11 cellular contexts compared by ENCODE assay signal in the genomic region with DNA sequence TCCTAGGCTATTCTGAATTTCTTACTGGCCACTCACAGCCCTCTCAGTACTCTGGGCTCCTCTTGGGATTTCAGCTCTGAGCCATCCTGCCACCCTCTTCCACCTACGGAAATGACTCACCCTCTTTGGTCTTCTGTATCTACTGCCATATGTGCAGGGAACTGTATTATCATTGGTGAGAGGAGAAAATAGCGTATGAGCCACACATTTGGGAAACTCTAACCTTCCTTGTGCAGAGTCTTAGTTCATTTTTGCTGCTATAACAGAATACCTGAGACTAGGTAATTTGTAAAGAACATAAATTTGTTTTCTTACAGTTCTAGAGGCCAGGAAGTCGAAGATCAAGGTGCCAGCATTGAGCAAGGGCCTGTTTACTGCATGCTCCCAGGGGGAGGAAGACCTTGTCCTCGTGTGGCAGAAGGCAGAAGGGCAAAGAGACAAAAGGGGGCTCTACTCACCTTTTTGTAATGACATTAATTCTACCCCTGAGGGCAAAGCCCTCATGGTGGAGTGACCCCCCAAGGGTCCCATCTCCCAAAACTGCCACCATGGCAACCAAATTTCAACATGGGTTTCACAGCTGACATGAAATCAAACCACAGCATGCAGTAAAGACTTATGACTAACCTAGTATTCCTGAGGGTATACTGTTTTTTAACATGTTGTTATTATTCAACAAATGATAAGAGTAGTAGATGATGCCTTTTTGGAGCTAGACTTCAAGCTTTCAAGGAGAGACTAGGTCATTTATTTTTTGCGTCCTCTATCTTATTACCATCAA.
A peak's percentile ranks its signal among the peaks of the same experiment; 100 is the strongest.
DNase-seq lines count a peak whose midpoint lies in the region; ATAC-seq and TF ChIP-seq lines count a peak whose summit lies in the region.
"Had no signal": no experiment of that assay in that cellular context is flagged by ENCODE, and none has a peak within 500 bp of the region (broad histone marks: within the 10 kb centered on the region; RNA-seq: fewer than 3 reads in every experiment).

No MANE protein-coding gene starts in this region.

- 48% methylated on average over 5 of the region's 5 CpGs for WGBS in smooth muscle cell (ENCODE audit: low lambda C conversion rate)

- H3K4me1 Mint-ChIP-seq in central memory CD8-positive, alpha-beta T cell, result peaks cover 13% of the 10 kb centered on the region
- H3K4me1 Mint-ChIP-seq: IgD-negative memory B cell had no signal

- H3K4me1 ChIP-seq in NT2/D1 (ENCODE audit: insufficient read depth, insufficient read length) (peaks cover 11% of the 10 kb centered on the region), smooth muscle cell (ENCODE audit: low read depth) (no peaks in the 10 kb centered on the region)

- H3K79me2 ChIP-seq in smooth muscle cell (ENCODE audit: low read depth), result no peaks in the 10 kb centered on the region

- peaks cover 4% of the 10 kb centered on the region for H3K36me3 Mint-ChIP-seq in central memory CD8-positive, alpha-beta T cell (ENCODE audit: insufficient read depth)
- H3K36me3 Mint-ChIP-seq: IgD-negative memory B cell had no signal

- no peak overlapping the region for H3K4me3 ChIP-seq in NT2/D1 (ENCODE audit: insufficient read length, low read depth)
- H3K4me3 ChIP-seq in smooth muscle cell, result no peak overlapping the region

- POLR2A ChIA-PET in GM10248 (lab: Yijun Ruan, JAX), result no interaction called here

- no peak for TF ChIP-seq CTCF in smooth muscle cell (IDR thresholded peaks at IDR 0.05; ENCODE audit: borderline replicate concordance, insufficient read depth, poor library complexity, severe bottlenecking)
- TF ChIP-seq CTCF in GM10248 (IDR thresholded peaks at IDR 0.05; ENCODE audit: control extremely low read depth, extremely low read depth, low read depth, missing control alignments), result no peak

- peak; percentile 34 for DNase-seq in activated CD4-positive, alpha-beta T cell treated with anti-CD3 and anti-CD28 coated beads for 48 hours
- no peak for DNase-seq in activated CD4-positive, alpha-beta T cell treated with anti-CD3 and anti-CD28 coated beads, Interleukin-2, amount 50 U/mL, for 1 hour
- DNase-seq in NT2/D1 (ENCODE audit: low read depth, low spot score) (peak; percentile 20), smooth muscle cell (lab: John Stamatoyannopoulos, UW; ENCODE audit: unreplicated experiment) (no peak), NCI-H2029 (lab: John Stamatoyannopoulos, UW) (no peak), GM10248 (ENCODE audit: extremely low spot score) (no peak)
- DNase-seq in central memory CD8-positive, alpha-beta T cell (ENCODE audit: low spot score in 2 of 2), result no peak
- DNase-seq: CD8-positive, alpha-beta memory T cell; right cardiac atrium had no signal

- no peak overlapping the region for H3K9ac ChIP-seq in NT2/D1 (ENCODE audit: insufficient read length, low read depth)
- peak overlapping the region; percentile 33 for H3K9ac ChIP-seq in smooth muscle cell (ENCODE audit: low read depth)

- CTCF ChIA-PET in GM10248 (lab: Yijun Ruan, JAX), result interaction anchor here (0.7 kb wide), 1 partner anchor 9 kb away, joined by 3 read pairs; no protein-coding TSS in a partner anchor

- no peaks in the 10 kb centered on the region for H4K20me1 ChIP-seq in smooth muscle cell (ENCODE audit: low read depth)

- H3K4me2 ChIP-seq in smooth muscle cell, result peak overlapping the region; percentile 41

- H3K4me3 Mint-ChIP-seq in central memory CD8-positive, alpha-beta T cell, result no peak overlapping the region
- H3K4me3 Mint-ChIP-seq: IgD-negative memory B cell had no signal

- peaks cover 11% of the 10 kb centered on the region for H3F3A ChIP-seq in smooth muscle cell (ENCODE audit: low read depth)

- peak overlapping the region; percentile 10 for H3K27ac Mint-ChIP-seq in central memory CD8-positive, alpha-beta T cell (ENCODE audit: low read depth)
- H3K27ac Mint-ChIP-seq: IgD-negative memory B cell had no signal

- H2AFZ ChIP-seq in smooth muscle cell (ENCODE audit: low read depth), result no peak overlapping the region

- H3K27ac ChIP-seq in smooth muscle cell (ENCODE audit: low read depth), result peak overlapping the region; percentile 87

- no peaks in the 10 kb centered on the region for H3K27me3 Mint-ChIP-seq in central memory CD8-positive, alpha-beta T cell
- H3K27me3 Mint-ChIP-seq: CD8-positive, alpha-beta memory T cell had no signal

- H3K9me3 Mint-ChIP-seq in central memory CD8-positive, alpha-beta T cell, result no peaks in the 10 kb centered on the region
- H3K9me3 Mint-ChIP-seq: CD8-positive, alpha-beta memory T cell had no signal

- H3K36me3 ChIP-seq in NT2/D1 (ENCODE audit: insufficient read depth, insufficient read length, low read length) (no peaks in the 10 kb centered on the region), smooth muscle cell (ENCODE audit: low read depth) (no peaks in the 10 kb centered on the region)

- H3K27me3 ChIP-seq in NT2/D1 (ENCODE audit: insufficient read depth, insufficient read length) (no peaks in the 10 kb centered on the region), smooth muscle cell (ENCODE audit: low read depth) (no peaks in the 10 kb centered on the region)

- no peak for ATAC-seq in central memory CD8-positive, alpha-beta T cell (replicated peaks; ENCODE audit: extremely low read depth, poor library complexity, severe bottlenecking)
- ATAC-seq in GM21423 (IDR thresholded peaks at IDR 0.05; ENCODE audit: unreplicated experiment), result no peak
- ATAC-seq: right cardiac atrium had no signal

- H3K9me3 ChIP-seq in NT2/D1 (ENCODE audit: insufficient read depth, low read length) (no peaks in the 10 kb centered on the region), smooth muscle cell (replicated peaks; ENCODE audit: low read depth) (no peaks in the 10 kb centered on the region)

Comparison
In these comparisons a context has a peak if more than half of its experiments do, and no peak if none do; other contexts are left out.
1. DNase-seq: peak in activated CD4-positive, alpha-beta T cell treated with anti-CD3 and anti-CD28 coated beads for 48 hours (single experiment) and NT2/D1 (single experiment); none in activated CD4-positive, alpha-beta T cell treated with anti-CD3 and anti-CD28 coated beads, Interleukin-2, amount 50 U/mL, for 1 hour (single experiment), central memory CD8-positive, alpha-beta T cell (0 of 2), smooth muscle cell (single experiment), NCI-H2029 (single experiment) and GM10248 (single experiment).